8 cellular contexts compared by ENCODE assay signal in genomic region chr16:2459647-2460390, GRCh38. TPM values are rescaled to one million over a fixed set of nuclear protein-coding genes. Genes with fewer than 3 reads are reported as not detected.
DNase-seq lines count a peak whose midpoint lies in the region; ATAC-seq, FAIRE-seq and TF ChIP-seq lines count a peak whose summit lies in the region.

Gene TEDC2, plus strand, starts transcription at chr16:2460109. Its CDS starts 36 bp downstream, at chr16:2460145.

- peak within 1 kb of the TSS; percentile 87 for H2AFZ ChIP-seq in keratinocyte (ENCODE audit: control insufficient read depth, low read length)

- peak; percentile 53 for FAIRE-seq in keratinocyte (lab: Jason Lieb, UNC)

- peak within 1 kb of the TSS; percentile 93 for H3K4me2 ChIP-seq in keratinocyte (ENCODE audit: control insufficient read depth, extremely low read depth, insufficient read depth, low read depth, low read length)

- peaks cover 10% of the 10 kb centered on the region for H3K4me1 ChIP-seq in keratinocyte (ENCODE audit: control insufficient read depth, extremely low read depth, insufficient read depth, low read length)

- no peaks in the 10 kb centered on the region for H4K20me1 ChIP-seq in keratinocyte (ENCODE audit: control insufficient read depth, extremely low read depth, insufficient read depth, low read length)

- no peaks in the 10 kb centered on the region for H3K9me3 ChIP-seq in keratinocyte (ENCODE audit: control insufficient read depth, low read depth, low read length)

- TF ChIP-seq CTCF in AG09319 (IDR thresholded peaks at IDR 0.05; ENCODE audit: low read depth, low read length): no peak
- no peak for TF ChIP-seq CTCF in keratinocyte (optimal IDR thresholded peaks at IDR 0.05 in 1 of 3, IDR thresholded peaks at IDR 0.05 in 1 of 3, conservative IDR thresholded peaks at IDR 0.05 in 1 of 3; ENCODE audit: extremely low read depth in 1 of 3, insufficient read depth in 2 of 3, low read length in 3 of 3)

- no peaks in the 10 kb centered on the region for H3K9me1 ChIP-seq in keratinocyte (ENCODE audit: control insufficient read depth, extremely low read depth, insufficient read depth, low read length)

- H3K79me2 ChIP-seq in keratinocyte (ENCODE audit: control insufficient read depth, insufficient read depth, low read length): no peaks in the 10 kb centered on the region

- H3K9ac ChIP-seq in keratinocyte (ENCODE audit: control insufficient read depth, extremely low read depth, insufficient read depth, low read length): peak within 1 kb of the TSS; percentile 61

- peak; percentile 95 for ATAC-seq in GM19025 (IDR thresholded peaks at IDR 0.05; ENCODE audit: low read depth, unreplicated experiment)
- peak; percentile 90 for ATAC-seq in HG03354 (IDR thresholded peaks at IDR 0.05; ENCODE audit: poor library complexity, severe bottlenecking, unreplicated experiment)

- no peaks in the 10 kb centered on the region for H3K27me3 ChIP-seq in keratinocyte (ENCODE audit: control insufficient read depth, extremely low read depth, insufficient read depth, low read length)

- DNase-seq in AG09319 (ENCODE audit: extremely low read depth, low read depth) (peak; percentile 65), NCI-H446 treated with DMSO at 0.1 percent for 48 hours (lab: John Stamatoyannopoulos, UW) (peak; percentile 85), cerebellar cortex (ENCODE audit: low spot score) (peak; percentile 97), keratinocyte (ENCODE audit: low read depth, low spot score) (peak; percentile 74)
- peak; percentile 91 for DNase-seq in activated CD4-positive, CD25-positive, alpha-beta regulatory T cell treated with anti-CD3 and anti-CD28 coated beads, Interleukin-2, amount 50 U/mL, for 16 hours (ENCODE audit: low read depth, low spot score)
- DNase-seq in stimulated activated CD4-positive, alpha-beta T cell treated with anti-CD3 and anti-CD28 coated beads, Interleukin-15, amount 100 ng/mL, for 1 hour (ENCODE audit: low read depth in 1 of 2, low spot score in 1 of 2): peak; percentile 93 to 94

- H3K27ac ChIP-seq in keratinocyte (ENCODE audit: control insufficient read depth, insufficient read depth, low read length): peak within 1 kb of the TSS; percentile 8

- dilution Hi-C loops in keratinocyte (cut with MboI; ENCODE audit: extremely low pct_ligation_motif_present, low sequenced_read_pairs): no loop called here

- peak within 1 kb of the TSS; percentile 43 to 82 (median 76) for H3K4me3 ChIP-seq in keratinocyte (ENCODE audit: control insufficient read depth in 2 of 3, extremely low read depth in 1 of 3, insufficient read depth in 2 of 3, low read depth in 1 of 3, low read length in 3 of 3)

- H3K36me3 ChIP-seq in keratinocyte (ENCODE audit: control insufficient read depth in 2 of 2, extremely low read depth in 1 of 2, insufficient read depth in 2 of 2, low read length in 2 of 2): peaks cover 6 to 17% of the 10 kb centered on the region in 2 experiments

RNA-seq across cellular contexts. Expression of gene TEDC2, which starts in this region (rescaled TPM):
- 2.4 to 2.8 TPM (median 2.7 TPM) in 3 replicates for polyA plus RNA-seq in keratinocyte
- polyA plus RNA-seq in keratinocyte (2011; ENCODE audit: low read depth): not detected
- 0.92 and 1.9 TPM in 2 replicates for polyA plus RNA-seq in keratinocyte (2011; cell fraction: cytosol; rRNA removed)
- 3.4 and 3.7 TPM in 2 replicates for polyA plus RNA-seq in keratinocyte (2011; cell fraction: nucleus; rRNA removed)
- 0.56 and 4.8 TPM in 2 replicates for polyA plus RNA-seq in keratinocyte (2012; ENCODE audit: low replicate concordance)
- polyA minus RNA-seq in keratinocyte: 1.8 to 7.6 TPM (median 2.3 TPM) in 3 replicates
- polyA minus RNA-seq in keratinocyte (2011; cell fraction: cytosol; rRNA and poly(A)+ RNA removed): 3.3 TPM
- 1.4 and 3.8 TPM in 2 replicates for polyA minus RNA-seq in keratinocyte (2011; cell fraction: nucleus; rRNA and poly(A)+ RNA removed)

Comparison
In these comparisons a context has a peak if more than half of its experiments do, and no peak if none do; other contexts are left out.
1. Peak in every context shown above with its lines: DNase-seq, ATAC-seq, H3K4me3 ChIP-seq and H3K27ac ChIP-seq.